2 cellular contexts compared by ENCODE assay signal in the genomic region with DNA sequence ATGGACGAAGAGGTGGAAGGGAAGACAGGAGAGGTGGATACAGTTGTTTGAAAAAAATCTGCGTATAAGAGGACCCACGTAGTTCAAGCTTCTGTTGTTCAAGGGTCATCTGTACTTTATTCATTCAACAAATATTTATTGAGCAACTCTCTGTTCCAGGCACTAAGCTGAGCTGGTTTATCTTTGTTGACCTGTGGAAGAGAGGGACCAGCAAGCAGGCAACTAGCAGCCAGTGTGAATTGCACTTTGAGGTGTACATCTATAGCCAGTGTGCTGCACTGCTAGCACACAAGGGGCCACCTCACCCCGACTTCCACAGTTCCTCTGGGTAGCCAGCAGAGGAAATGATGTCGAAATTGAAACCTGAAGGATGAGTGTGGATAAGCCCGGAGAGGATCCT.
A peak's percentile ranks its signal among the peaks of the same experiment; 100 is the strongest.
TF ChIP-seq lines count a peak whose summit lies in the region.

No MANE protein-coding gene starts in this region.

TF ChIP-seq in IMR-90, 13 proteins besides CTCF, POLR2A, EP300 and RAD21:
- TF ChIP-seq CEBPB (IDR thresholded peaks at IDR 0.05; ENCODE audit: low read depth, low read length) (0 out of 2 replicates have a peak, but pooled peaks have one; percentile 10), RFX5 (IDR thresholded peaks at IDR 0.05; ENCODE audit: low read depth, low read length) (no peak)

TF ChIP-seq in GM23338, 12 proteins besides CTCF, POLR2A, EP300 and RAD21:
- TF ChIP-seq JUNB (IDR thresholded peaks at IDR 0.05; ENCODE audit: unreplicated experiment) (no peak), NANOG (IDR thresholded peaks at IDR 0.05; ENCODE audit: borderline replicate concordance) (no peak), ZNF331 (CRISPR knock-in tag; IDR thresholded peaks at IDR 0.05; ENCODE audit: low read depth) (no peak), EZH2phosphoT487 (IDR thresholded peaks at IDR 0.05; ENCODE audit: unreplicated experiment) (no peak), STAT1 (IDR thresholded peaks at IDR 0.05; ENCODE audit: unreplicated experiment) (no peak), ETS1 (IDR thresholded peaks at IDR 0.05) (no peak), POLR2AphosphoS5 (IDR thresholded peaks at IDR 0.05; ENCODE audit: low read depth) (no peak), ZNF462 (CRISPR knock-in tag; IDR thresholded peaks at IDR 0.05) (no peak), CREB1 (CRISPR knock-in tag; IDR thresholded peaks at IDR 0.05; ENCODE audit: low read depth) (no peak), EZH2 (IDR thresholded peaks at IDR 0.05; ENCODE audit: low read depth, unreplicated experiment) (no peak), ZNF114 (CRISPR knock-in tag; IDR thresholded peaks at IDR 0.05) (no peak)
- TF ChIP-seq, protein P1, sequence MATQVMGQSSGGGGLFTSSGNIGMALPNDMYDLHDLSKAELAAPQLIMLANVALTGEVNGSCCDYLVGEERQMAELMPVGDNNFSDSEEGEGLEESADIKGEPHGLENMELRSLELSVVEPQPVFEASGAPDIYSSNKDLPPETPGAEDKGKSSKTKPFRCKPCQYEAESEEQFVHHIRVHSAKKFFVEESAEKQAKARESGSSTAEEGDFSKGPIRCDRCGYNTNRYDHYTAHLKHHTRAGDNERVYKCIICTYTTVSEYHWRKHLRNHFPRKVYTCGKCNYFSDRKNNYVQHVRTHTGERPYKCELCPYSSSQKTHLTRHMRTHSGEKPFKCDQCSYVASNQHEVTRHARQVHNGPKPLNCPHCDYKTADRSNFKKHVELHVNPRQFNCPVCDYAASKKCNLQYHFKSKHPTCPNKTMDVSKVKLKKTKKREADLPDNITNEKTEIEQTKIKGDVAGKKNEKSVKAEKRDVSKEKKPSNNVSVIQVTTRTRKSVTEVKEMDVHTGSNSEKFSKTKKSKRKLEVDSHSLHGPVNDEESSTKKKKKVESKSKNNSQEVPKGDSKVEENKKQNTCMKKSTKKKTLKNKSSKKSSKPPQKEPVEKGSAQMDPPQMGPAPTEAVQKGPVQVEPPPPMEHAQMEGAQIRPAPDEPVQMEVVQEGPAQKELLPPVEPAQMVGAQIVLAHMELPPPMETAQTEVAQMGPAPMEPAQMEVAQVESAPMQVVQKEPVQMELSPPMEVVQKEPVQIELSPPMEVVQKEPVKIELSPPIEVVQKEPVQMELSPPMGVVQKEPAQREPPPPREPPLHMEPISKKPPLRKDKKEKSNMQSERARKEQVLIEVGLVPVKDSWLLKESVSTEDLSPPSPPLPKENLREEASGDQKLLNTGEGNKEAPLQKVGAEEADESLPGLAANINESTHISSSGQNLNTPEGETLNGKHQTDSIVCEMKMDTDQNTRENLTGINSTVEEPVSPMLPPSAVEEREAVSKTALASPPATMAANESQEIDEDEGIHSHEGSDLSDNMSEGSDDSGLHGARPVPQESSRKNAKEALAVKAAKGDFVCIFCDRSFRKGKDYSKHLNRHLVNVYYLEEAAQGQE (IDR thresholded peaks at IDR 0.05; ENCODE audit: unreplicated experiment) = no peak
